8 cellular contexts compared by ENCODE assay signal in genomic region chr1:8712413-8713229, GRCh38.
A peak's percentile ranks its signal among the peaks of the same experiment; 100 is the strongest.
DNase-seq lines count a peak whose midpoint lies in the region; ATAC-seq and TF ChIP-seq lines count a peak whose summit lies in the region.

No MANE protein-coding gene starts in this region.

- no peak for TF ChIP-seq CTCF in KMS-11 (conservative IDR thresholded peaks at IDR 0.05; ENCODE audit: low read depth, low read length)
- TF ChIP-seq CTCF in type B pancreatic cell (conservative IDR thresholded peaks at IDR 0.05) = no peak

- H4K20me1 ChIP-seq in KMS-11 (ENCODE audit: insufficient read depth) = no peaks in the 10 kb centered on the region

- no peak overlapping the region for H3K27ac ChIP-seq in KMS-11
- peak overlapping the region; percentile 62 for H3K27ac ChIP-seq in cingulate gyrus (ENCODE audit: low read depth, low read length)

- no peak overlapping the region for H3K9ac ChIP-seq in KMS-11

- H3K36me3 Mint-ChIP-seq in type B pancreatic cell = peaks cover 5% of the 10 kb centered on the region

- peak overlapping the region; percentile 36 for H3K4me2 ChIP-seq in KMS-11

- H3K27me3 ChIP-seq in KMS-11 (ENCODE audit: insufficient read depth, low read depth) = no peaks in the 10 kb centered on the region

- peak overlapping the region; percentile 64 for H3K27ac Mint-ChIP-seq in type B pancreatic cell

- ATAC-seq in HG03039 (IDR thresholded peaks at IDR 0.05; ENCODE audit: unreplicated experiment) = no peak
- ATAC-seq in HG03139 (IDR thresholded peaks at IDR 0.05; ENCODE audit: unreplicated experiment) = no peak

- H2AFZ ChIP-seq in KMS-11 (ENCODE audit: low read depth) = no peak overlapping the region

- peaks cover 21% of the 10 kb centered on the region for H3K4me1 ChIP-seq in KMS-11 (ENCODE audit: low read depth, poor library complexity, severe bottlenecking)

- DNase-seq in DMS 273 treated with DMSO at 0.1 percent for 48 hours (lab: John Stamatoyannopoulos, UW) (peak; percentile 21), medulla oblongata (ENCODE audit: extremely low spot score) (peak; percentile 67), type B pancreatic cell (ENCODE audit: extremely low spot score, unreplicated experiment) (no peak)

- H3K9me3 Mint-ChIP-seq in type B pancreatic cell = no peaks in the 10 kb centered on the region

- no peaks in the 10 kb centered on the region for H3K36me3 ChIP-seq in KMS-11 (ENCODE audit: insufficient read depth)

- peaks cover 44% of the 10 kb centered on the region for H3K4me1 Mint-ChIP-seq in type B pancreatic cell (ENCODE audit: unreplicated experiment)

- H3K27me3 Mint-ChIP-seq in type B pancreatic cell = no peaks in the 10 kb centered on the region

- no peaks in the 10 kb centered on the region for H3K79me2 ChIP-seq in KMS-11 (ENCODE audit: insufficient read depth, low read depth)

- H3K4me3 Mint-ChIP-seq in type B pancreatic cell = peak overlapping the region; percentile 40

- no peak overlapping the region for H3K4me3 ChIP-seq in KMS-11 (IDR thresholded peaks at IDR 0.05; ENCODE audit: insufficient read depth, low read depth, low read length)

TF ChIP-seq in PFSK-1, 5 proteins besides CTCF, POLR2A, EP300 and RAD21:
- TF ChIP-seq TAF1 (IDR thresholded peaks at IDR 0.05; ENCODE audit: borderline replicate concordance, insufficient read depth, low read length) (no peak), SIN3A (IDR thresholded peaks at IDR 0.05; ENCODE audit: borderline replicate concordance, insufficient read depth, low read length) (peak; percentile 85; the same call in 1 of the 2 replicates), FOXP2 (optimal IDR thresholded peaks at IDR 0.05; ENCODE audit: borderline replicate concordance, extremely low read depth, extremely low read length, insufficient read depth) (no peak), POLR2AphosphoS5 (IDR thresholded peaks at IDR 0.05; ENCODE audit: low read depth, low read length) (peak; percentile 51; the same call in 1 of the 2 replicates), REST (IDR thresholded peaks at IDR 0.05; ENCODE audit: insufficient read depth in 1 of 2, low read depth in 2 of 2, low read length in 2 of 2) (0 out of 4 replicates have a peak, but pooled peaks of 1 of the 2 experiments have one; percentile 42)
